Comparison of ENCODE assay signal across 15 cellular contexts in the genomic region with DNA sequence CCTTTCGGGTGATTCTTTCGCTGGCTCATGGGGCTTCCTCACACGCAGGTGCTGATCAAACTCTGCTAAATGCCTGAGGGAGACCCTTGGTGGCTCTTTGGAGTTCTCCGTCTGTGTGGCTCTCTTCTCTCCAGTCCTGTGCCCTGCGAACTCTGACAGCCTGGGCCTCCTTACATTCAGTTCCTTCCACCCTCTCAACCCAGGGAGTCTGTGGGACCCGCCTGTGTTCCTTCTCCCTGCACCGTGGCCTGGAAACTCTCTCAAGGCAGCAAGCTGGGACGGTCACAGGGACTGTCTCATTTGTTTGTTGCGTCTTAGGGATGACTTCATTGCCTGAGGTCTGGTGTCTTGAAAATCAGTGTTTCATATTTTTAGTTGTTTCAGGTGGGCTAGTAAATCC. TPM values are rescaled to one million over a fixed set of nuclear protein-coding genes. Genes with fewer than 3 reads are reported as not detected.
DNase-seq lines count a peak whose midpoint lies in the region; ATAC-seq and TF ChIP-seq lines count a peak whose summit lies in the region.
"Had no signal": no experiment of that assay in that cellular context is flagged by ENCODE, and none has a peak within 500 bp of the region (broad histone marks: within the 10 kb centered on the region; RNA-seq: fewer than 3 reads in every experiment).

No MANE protein-coding gene starts in this region.

- H3K27me3 ChIP-seq in right atrium auricular region = no peaks in the 10 kb centered on the region
- no peaks in the 10 kb centered on the region for H3K27me3 ChIP-seq in right cardiac atrium (ENCODE audit: control insufficient read depth, insufficient read depth)
- H3K27me3 ChIP-seq: BE2C had no signal

- peak overlapping the region; percentile 98 for H3K27ac Mint-ChIP-seq in chondrocyte (ENCODE audit: unreplicated experiment)
- peak overlapping the region; percentile 25 for H3K27ac Mint-ChIP-seq in osteocyte (ENCODE audit: unreplicated experiment)
- no peak overlapping the region for H3K27ac Mint-ChIP-seq in activated T-helper 2 cell treated with anti-CD3 and anti-CD28 coated beads, Interferon-gamma antibody, Interleukin-2, Interleukin-4, amounts not matched to agents 10 μg/mL and 5 μg/mL and 100 μg/mL, durations not matched to agents 14 hours and 24 hours and 36 hours
- H3K27ac Mint-ChIP-seq: CD4-positive, alpha-beta T cell had no signal

- H3K4me3 Mint-ChIP-seq in chondrocyte (ENCODE audit: unreplicated experiment) (no peak overlapping the region), osteocyte (ENCODE audit: unreplicated experiment) (no peak overlapping the region)
- no peak overlapping the region for H3K4me3 Mint-ChIP-seq in activated T-helper 2 cell treated with anti-CD3 and anti-CD28 coated beads, Interferon-gamma antibody, Interleukin-2, Interleukin-4, amounts not matched to agents 10 μg/mL and 5 μg/mL and 100 μg/mL, durations not matched to agents 14 hours and 24 hours and 36 hours (ENCODE audit: low read depth)
- H3K4me3 Mint-ChIP-seq: CD4-positive, alpha-beta T cell; IgD-negative memory B cell had no signal

- peaks cover 0 to 5% of the 10 kb centered on the region in 2 donors for H3K9me3 ChIP-seq in right atrium auricular region
- H3K9me3 ChIP-seq in right cardiac atrium (ENCODE audit: control insufficient read depth, low read length) = peaks cover 1% of the 10 kb centered on the region
- H3K9me3 ChIP-seq: BE2C, Caco-2 had no signal

- intact Hi-C loops in right cardiac atrium (cut with DNase I) = no loop called here
- intact Hi-C loops in activated T-helper 2 cell treated with anti-CD3 and anti-CD28 coated beads, Interferon-gamma antibody, Interleukin-2, Interleukin-4, amounts not matched to agents 10 μg/mL and 5 μg/mL and 100 μg/mL, durations not matched to agents 14 hours and 24 hours and 36 hours (cut with micrococcal nuclease) = no loop called here

- H3K4me3 ChIP-seq in right atrium auricular region (no peak overlapping the region), right cardiac atrium (ENCODE audit: low read length) (no peak overlapping the region)
- H3K4me3 ChIP-seq: GM23248 had no signal

- no peaks in the 10 kb centered on the region for H3K9me3 Mint-ChIP-seq in chondrocyte (ENCODE audit: low read depth)
- H3K9me3 Mint-ChIP-seq in osteocyte (ENCODE audit: unreplicated experiment) = no peaks in the 10 kb centered on the region
- peaks cover 5% of the 10 kb centered on the region for H3K9me3 Mint-ChIP-seq in activated T-helper 2 cell treated with anti-CD3 and anti-CD28 coated beads, Interferon-gamma antibody, Interleukin-2, Interleukin-4, amounts not matched to agents 10 μg/mL and 5 μg/mL and 100 μg/mL, durations not matched to agents 14 hours and 24 hours and 36 hours
- H3K9me3 Mint-ChIP-seq: CD4-positive, alpha-beta T cell had no signal

- no peaks in the 10 kb centered on the region for H3K27me3 Mint-ChIP-seq in chondrocyte (ENCODE audit: low read depth)
- no peaks in the 10 kb centered on the region for H3K27me3 Mint-ChIP-seq in osteocyte (ENCODE audit: unreplicated experiment)
- peaks cover 17% of the 10 kb centered on the region for H3K27me3 Mint-ChIP-seq in activated T-helper 2 cell treated with anti-CD3 and anti-CD28 coated beads, Interferon-gamma antibody, Interleukin-2, Interleukin-4, amounts not matched to agents 10 μg/mL and 5 μg/mL and 100 μg/mL, durations not matched to agents 14 hours and 24 hours and 36 hours (ENCODE audit: low read depth)

- no peak for ATAC-seq in right cardiac atrium

- H3K27ac ChIP-seq in right atrium auricular region = no peak overlapping the region
- no peak overlapping the region for H3K27ac ChIP-seq in right cardiac atrium (ENCODE audit: low read length)
- H3K27ac ChIP-seq: C4-2B, GM23248 had no signal

- H3K4me1 ChIP-seq in right atrium auricular region (peaks cover 0 to 17% of the 10 kb centered on the region in 2 donors), right cardiac atrium (ENCODE audit: control insufficient read depth, insufficient read depth, low read length) (peaks cover 4% of the 10 kb centered on the region)
- H3K4me1 ChIP-seq: BE2C, Caco-2 had no signal

- TF ChIP-seq CTCF in right atrium auricular region (IDR thresholded peaks at IDR 0.05) (no peak), chondrocyte (IDR thresholded peaks at IDR 0.05) (no peak), osteocyte (IDR thresholded peaks at IDR 0.05) (no peak)

- DNase-seq in right atrium auricular region (ENCODE audit: low spot score) (peak; percentile 55), right cardiac atrium (no peak), chondrocyte (ENCODE audit: low spot score) (peak; percentile 50), osteocyte (ENCODE audit: extremely low spot score, unreplicated experiment) (no peak), SW480 (ENCODE audit: low spot score) (no peak)
- DNase-seq in activated CD4-positive, CD25-positive, alpha-beta regulatory T cell (lab: John Stamatoyannopoulos, UW) = no peak
- no peak for DNase-seq in activated T-helper 2 cell treated with anti-CD3 and anti-CD28 coated beads, Interferon-gamma antibody, Interleukin-2, Interleukin-4, amounts not matched to agents 10 μg/mL and 5 μg/mL and 100 μg/mL, durations not matched to agents 14 hours and 24 hours and 36 hours (ENCODE audit: low spot score)
- DNase-seq: ACHN; BE2C; Caco-2; CD4-positive, alpha-beta T cell; GM23248; HCEC 1CT had no signal

- WGBS in right cardiac atrium = 85% methylated on average over 9 of the region's 9 CpGs

- no peaks in the 10 kb centered on the region for H3K36me3 ChIP-seq in right atrium auricular region
- H3K36me3 ChIP-seq: BE2C had no signal

- H3K36me3 Mint-ChIP-seq in chondrocyte (ENCODE audit: low read depth) = peaks cover 17% of the 10 kb centered on the region
- peaks cover 6% of the 10 kb centered on the region for H3K36me3 Mint-ChIP-seq in osteocyte (ENCODE audit: unreplicated experiment)
- no peaks in the 10 kb centered on the region for H3K36me3 Mint-ChIP-seq in activated T-helper 2 cell treated with anti-CD3 and anti-CD28 coated beads, Interferon-gamma antibody, Interleukin-2, Interleukin-4, amounts not matched to agents 10 μg/mL and 5 μg/mL and 100 μg/mL, durations not matched to agents 14 hours and 24 hours and 36 hours (ENCODE audit: low read depth)

- H3K4me1 Mint-ChIP-seq in chondrocyte (ENCODE audit: low read depth) = peaks cover 93% of the 10 kb centered on the region
- peaks cover 42% of the 10 kb centered on the region for H3K4me1 Mint-ChIP-seq in osteocyte (ENCODE audit: unreplicated experiment)
- H3K4me1 Mint-ChIP-seq in activated T-helper 2 cell treated with anti-CD3 and anti-CD28 coated beads, Interferon-gamma antibody, Interleukin-2, Interleukin-4, amounts not matched to agents 10 μg/mL and 5 μg/mL and 100 μg/mL, durations not matched to agents 14 hours and 24 hours and 36 hours (ENCODE audit: low read depth) = no peaks in the 10 kb centered on the region
- H3K4me1 Mint-ChIP-seq: IgD-negative memory B cell had no signal

RNA-seq across cellular contexts. Expression of gene CORO2B, which starts 37.0 kb away (rescaled TPM):
- 1 to 10 TPM; 6.0 to 9.7 TPM for total RNA-seq in right atrium auricular region
- 10 to 100 TPM in 3 of 4 donors, 1 to 10 TPM in 1; 5.8 to 13.7 (median 11.3) TPM for total RNA-seq in right cardiac atrium
- 6.9 TPM for polyA plus RNA-seq in right cardiac atrium
- 79.4 to 123 TPM (median 82.5 TPM) in 3 replicates for total RNA-seq in chondrocyte
- 21.8 and 22.6 TPM in 2 replicates for total RNA-seq in osteocyte
- 0.41 and 0.43 TPM in 2 replicates for total RNA-seq in activated T-helper 2 cell treated with anti-CD3 and anti-CD28 coated beads, Interferon-gamma antibody, Interleukin-2, Interleukin-4, amounts not matched to agents 10 μg/mL and 5 μg/mL and 100 μg/mL, durations not matched to agents 14 hours and 24 hours and 36 hours
- total RNA-seq: CD4-positive, alpha-beta T cell had no signal

Comparison
In these comparisons a context has a peak if more than half of its experiments do, and no peak if none do; other contexts are left out.
1. DNase-seq: peak in right atrium auricular region (single experiment) and chondrocyte (single experiment); none in right cardiac atrium (0 of 3), osteocyte (single experiment), activated CD4-positive, CD25-positive, alpha-beta regulatory T cell (0 of 4), activated T-helper 2 cell treated with anti-CD3 and anti-CD28 coated beads, Interferon-gamma antibody, Interleukin-2, Interleukin-4, amounts not matched to agents 10 μg/mL and 5 μg/mL and 100 μg/mL, durations not matched to agents 14 hours and 24 hours and 36 hours (single experiment) and SW480 (single experiment).